Comparison of ENCODE assay signal across 2 cellular contexts in the genomic region with DNA sequence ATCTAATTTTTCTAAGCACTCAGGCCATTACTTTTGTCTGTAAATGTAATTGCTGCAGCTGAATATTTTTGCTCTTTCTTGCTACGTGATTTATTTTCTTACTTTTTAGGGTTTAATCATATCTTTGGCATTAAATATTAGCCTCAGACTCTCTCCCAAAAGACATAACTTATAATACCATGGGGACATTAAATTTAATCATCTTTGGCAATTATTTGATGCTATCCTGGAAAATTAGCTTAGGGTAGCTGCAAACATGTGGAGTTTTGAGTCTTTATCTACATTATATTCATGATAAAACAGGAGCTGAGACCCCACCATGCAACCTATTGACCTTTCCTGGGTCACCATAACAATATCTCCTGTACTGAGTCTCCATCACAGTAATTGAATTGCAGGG.
TF ChIP-seq lines count a peak whose summit lies in the region.

No MANE protein-coding gene starts in this region.

TF ChIP-seq in SK-N-SH treated with all-trans-retinoic acid at 6 μM for 48 hours, 23 proteins besides CTCF, POLR2A, EP300 and RAD21 (continued from another document):
- TF ChIP-seq, protein P1, sequence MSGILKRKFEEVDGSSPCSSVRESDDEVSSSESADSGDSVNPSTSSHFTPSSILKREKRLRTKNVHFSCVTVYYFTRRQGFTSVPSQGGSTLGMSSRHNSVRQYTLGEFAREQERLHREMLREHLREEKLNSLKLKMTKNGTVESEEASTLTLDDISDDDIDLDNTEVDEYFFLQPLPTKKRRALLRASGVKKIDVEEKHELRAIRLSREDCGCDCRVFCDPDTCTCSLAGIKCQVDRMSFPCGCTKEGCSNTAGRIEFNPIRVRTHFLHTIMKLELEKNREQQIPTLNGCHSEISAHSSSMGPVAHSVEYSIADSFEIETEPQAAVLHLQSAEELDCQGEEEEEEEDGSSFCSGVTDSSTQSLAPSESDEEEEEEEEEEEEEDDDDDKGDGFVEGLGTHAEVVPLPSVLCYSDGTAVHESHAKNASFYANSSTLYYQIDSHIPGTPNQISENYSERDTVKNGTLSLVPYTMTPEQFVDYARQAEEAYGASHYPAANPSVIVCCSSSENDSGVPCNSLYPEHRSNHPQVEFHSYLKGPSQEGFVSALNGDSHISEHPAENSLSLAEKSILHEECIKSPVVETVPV (CRISPR knock-in tag; IDR thresholded peaks at IDR 0.05) = no peak
- TF ChIP-seq ISL1 (CRISPR knock-in tag; IDR thresholded peaks at IDR 0.05) = peak; percentile 60

TF ChIP-seq in SK-N-SH, 30 proteins besides CTCF, POLR2A, EP300 and RAD21 (continued from another document):
- TF ChIP-seq GATA2 (CRISPR knock-in tag; IDR thresholded peaks at IDR 0.05) (no peak; the same call in 1 of the 2 replicates), FOSL2 (IDR thresholded peaks at IDR 0.05; ENCODE audit: borderline replicate concordance, low read depth) (no peak), GABPA (IDR thresholded peaks at IDR 0.05; ENCODE audit: low read depth) (no peak), YY1 (IDR thresholded peaks at IDR 0.05; ENCODE audit: low read depth) (no peak), POLR2AphosphoS5 (IDR thresholded peaks at IDR 0.05; ENCODE audit: low read depth, low read length) (no peak)
- TF ChIP-seq, protein P2, sequence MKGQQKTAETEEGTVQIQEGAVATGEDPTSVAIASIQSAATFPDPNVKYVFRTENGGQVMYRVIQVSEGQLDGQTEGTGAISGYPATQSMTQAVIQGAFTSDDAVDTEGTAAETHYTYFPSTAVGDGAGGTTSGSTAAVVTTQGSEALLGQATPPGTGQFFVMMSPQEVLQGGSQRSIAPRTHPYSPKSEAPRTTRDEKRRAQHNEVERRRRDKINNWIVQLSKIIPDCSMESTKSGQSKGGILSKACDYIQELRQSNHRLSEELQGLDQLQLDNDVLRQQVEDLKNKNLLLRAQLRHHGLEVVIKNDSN (IDR thresholded peaks at IDR 0.05; ENCODE audit: borderline replicate concordance, low read depth) = no peak
- TF ChIP-seq, protein P3, sequence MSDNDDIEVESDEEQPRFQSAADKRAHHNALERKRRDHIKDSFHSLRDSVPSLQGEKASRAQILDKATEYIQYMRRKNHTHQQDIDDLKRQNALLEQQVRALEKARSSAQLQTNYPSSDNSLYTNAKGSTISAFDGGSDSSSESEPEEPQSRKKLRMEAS (IDR thresholded peaks at IDR 0.05; ENCODE audit: low read depth) = no peak
- TF ChIP-seq, protein P4, sequence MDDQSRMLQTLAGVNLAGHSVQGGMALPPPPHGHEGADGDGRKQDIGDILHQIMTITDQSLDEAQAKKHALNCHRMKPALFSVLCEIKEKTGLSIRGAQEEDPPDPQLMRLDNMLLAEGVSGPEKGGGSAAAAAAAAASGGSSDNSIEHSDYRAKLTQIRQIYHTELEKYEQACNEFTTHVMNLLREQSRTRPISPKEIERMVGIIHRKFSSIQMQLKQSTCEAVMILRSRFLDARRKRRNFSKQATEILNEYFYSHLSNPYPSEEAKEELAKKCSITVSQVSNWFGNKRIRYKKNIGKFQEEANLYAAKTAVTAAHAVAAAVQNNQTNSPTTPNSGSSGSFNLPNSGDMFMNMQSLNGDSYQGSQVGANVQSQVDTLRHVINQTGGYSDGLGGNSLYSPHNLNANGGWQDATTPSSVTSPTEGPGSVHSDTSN (IDR thresholded peaks at IDR 0.05) = no peak
